Comparison of ENCODE assay signal across 1 cellular context in genomic region chr14:54478621-54479215, GRCh38.
TF ChIP-seq lines count a peak whose summit lies in the region.

No MANE protein-coding gene starts in this region.

TF ChIP-seq in GM12878, 131 proteins besides CTCF, POLR2A, EP300 and RAD21:
- TF ChIP-seq STAT1 (conservative IDR thresholded peaks at IDR 0.05) (no peak), ZNF207 (IDR thresholded peaks at IDR 0.05; ENCODE audit: borderline replicate concordance) (no peak), ATF2 (IDR thresholded peaks at IDR 0.05; ENCODE audit: low read length) (no peak), RBBP5 (conservative IDR thresholded peaks at IDR 0.05) (no peak), ZSCAN29 (IDR thresholded peaks at IDR 0.05) (no peak), EED (IDR thresholded peaks at IDR 0.05; ENCODE audit: low read depth) (no peak), SPI1 (IDR thresholded peaks at IDR 0.05; ENCODE audit: borderline replicate concordance, insufficient read depth, low read depth, low read length) (no peak), ZNF622 (IDR thresholded peaks at IDR 0.05) (no peak), JUND (IDR thresholded peaks at IDR 0.05; ENCODE audit: low read depth, low read length) (no peak), HDGF (IDR thresholded peaks at IDR 0.05) (no peak), MYC (IDR thresholded peaks at IDR 0.05; ENCODE audit: insufficient read depth, insufficient read length, insufficient replicate concordance, low read length, severe bottlenecking) (no peak), RFX5 (IDR thresholded peaks at IDR 0.05; ENCODE audit: low read depth, low read length) (no peak), BMI1 (IDR thresholded peaks at IDR 0.05; ENCODE audit: borderline replicate concordance) (no peak), MYB (IDR thresholded peaks at IDR 0.05; ENCODE audit: borderline replicate concordance, low read depth, low read length) (no peak), JUNB (IDR thresholded peaks at IDR 0.05) (no peak)
